19 cellular contexts compared by ENCODE assay signal in the genomic region with DNA sequence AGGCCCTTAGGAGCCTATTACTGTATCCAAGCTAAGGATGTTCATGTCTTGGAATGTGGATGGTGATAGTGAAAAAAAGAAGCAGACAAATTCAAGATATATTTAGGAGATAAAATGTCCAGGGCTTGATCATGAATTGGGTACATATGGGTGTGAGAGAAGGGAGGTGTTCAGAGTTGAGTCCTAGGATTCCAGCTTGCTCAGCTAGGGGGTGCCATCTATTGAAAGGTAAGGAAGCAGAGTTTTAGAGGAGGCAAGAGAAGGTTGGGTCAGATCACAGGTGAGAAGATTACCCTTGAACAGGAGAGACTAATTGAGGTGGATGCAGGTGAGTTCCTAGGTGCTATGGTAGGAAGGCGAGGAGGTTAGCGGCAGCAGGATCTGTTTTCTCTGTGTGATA.
A peak's percentile ranks its signal among the peaks of the same experiment; 100 is the strongest.
DNase-seq lines count a peak whose midpoint lies in the region; ATAC-seq, FAIRE-seq and TF ChIP-seq lines count a peak whose summit lies in the region.
"Had no signal": no experiment of that assay in that cellular context is flagged by ENCODE, and none has a peak within 500 bp of the region (broad histone marks: within the 10 kb centered on the region; RNA-seq: fewer than 3 reads in every experiment).

No MANE protein-coding gene starts in this region.

- H3K9me3 ChIP-seq in OCI-LY3 (ENCODE audit: insufficient read depth, low read length), result no peaks in the 10 kb centered on the region
- H3K9me3 ChIP-seq: SK-N-SH had no signal

- H4K20me1 ChIP-seq in GM23338 (replicated peaks; ENCODE audit: insufficient read depth), result no peaks in the 10 kb centered on the region
- peaks cover 32% of the 10 kb centered on the region for H4K20me1 ChIP-seq in OCI-LY3 (ENCODE audit: insufficient read depth, low read length)

- H3K4me2 ChIP-seq in GM23338 (no peak overlapping the region), OCI-LY3 (ENCODE audit: low read length) (no peak overlapping the region)
- H3K4me2 ChIP-seq: SK-N-SH had no signal

- no peak overlapping the region for H3K27ac ChIP-seq in GM23338 (ENCODE audit: low read depth)
- no peak overlapping the region for H3K27ac ChIP-seq in OCI-LY3 (ENCODE audit: low read length)
- no peak overlapping the region for H3K27ac ChIP-seq in foreskin keratinocyte

- 0 out of 2 replicates have a peak, but pooled peaks cover 3% of the 10 kb centered on the region for H3F3A ChIP-seq in GM23338 (replicated peaks; ENCODE audit: low read depth)

- peaks cover 31% of the 10 kb centered on the region for H3K4me1 Mint-ChIP-seq in GM23338

- no peaks in the 10 kb centered on the region for H3K36me3 Mint-ChIP-seq in GM23338 (ENCODE audit: low read depth)
- H3K36me3 Mint-ChIP-seq: CD8-positive, alpha-beta T cell; IgD-negative memory B cell had no signal

- H3K9me2 ChIP-seq in GM23338 (ENCODE audit: insufficient read depth), result no peaks in the 10 kb centered on the region
- H3K9me2 ChIP-seq: SK-N-SH had no signal

- H3K79me2 ChIP-seq in GM23338 (replicated peaks; ENCODE audit: insufficient read depth) (no peaks in the 10 kb centered on the region), OCI-LY3 (ENCODE audit: low read length) (peaks cover 5% of the 10 kb centered on the region; the same call in 1 of the 2 replicates)

- ATAC-seq in GM23338 (no peak), foreskin keratinocyte (no peak)
- ATAC-seq: CD8-positive, alpha-beta T cell; Panc1; Right ventricle myocardium inferior had no signal

- in situ Hi-C loops in G401 (cut with HindIII; ENCODE audit: low sequenced_read_pairs), result no loop called here

- TF ChIP-seq CTCF in GM23338 (conservative IDR thresholded peaks at IDR 0.05; ENCODE audit: low read depth in 2 of 2) (peak; percentile 24 to 50; a peak in 3 of 4 replicates), OCI-LY3 (IDR thresholded peaks at IDR 0.05; ENCODE audit: low read depth, low read length) (peak; percentile 34; the same call in 1 of the 2 replicates), foreskin keratinocyte (conservative IDR thresholded peaks at IDR 0.05) (peak; percentile 23)

- DNase-seq in G401 (ENCODE audit: low spot score) (peak; percentile 33), GM23338 (ENCODE audit: low spot score) (peak; percentile 32), foreskin keratinocyte (no peak), DMS153 (lab: John Stamatoyannopoulos, UW) (no peak), GM12891 (ENCODE audit: insufficient read length, low spot score) (no peak), HTR-8/SVneo (ENCODE audit: insufficient read length, low spot score) (no peak)
- DNase-seq: CD8-positive, alpha-beta T cell; EL; NCI-H1436 treated with DMSO at 0.1 percent for 48 hours; NCI-H2081; NCI-H524; NK-92 treated with Interleukin-12 subunit alpha and Interleukin-12 subunit beta, amount 100 ng/mL, for 24 hours; SK-N-SH; T-helper 1 cell had no signal

- H3K4me3 ChIP-seq in GM23338, result no peak overlapping the region
- H3K4me3 ChIP-seq in OCI-LY3 (ENCODE audit: low read length), result no peak overlapping the region

- no peak for FAIRE-seq in GM12891 (lab: Jason Lieb, UNC)
- no peak for FAIRE-seq in HTR-8/SVneo (lab: Jason Lieb, UNC)
- FAIRE-seq: H54 had no signal

- H3K36me3 ChIP-seq in GM23338 (ENCODE audit: insufficient read depth), result no peaks in the 10 kb centered on the region
- H3K36me3 ChIP-seq in OCI-LY3 (replicated peaks; ENCODE audit: low read depth, low read length), result no peaks in the 10 kb centered on the region

- no peak for TF ChIP-seq POLR2A in GM12891 (IDR thresholded peaks at IDR 0.05; ENCODE audit: low read depth, low read length)

- H3K27me3 Mint-ChIP-seq in GM23338 (ENCODE audit: insufficient read depth, low read depth, poor library complexity), result peaks cover 2% of the 10 kb centered on the region

- no peaks in the 10 kb centered on the region for H3K9me3 Mint-ChIP-seq in GM23338
- H3K9me3 Mint-ChIP-seq: CD8-positive, alpha-beta T cell; IgD-negative memory B cell had no signal

- H3K27me3 ChIP-seq in GM23338 (ENCODE audit: insufficient read depth) (no peaks in the 10 kb centered on the region), OCI-LY3 (ENCODE audit: low read depth, low read length) (peaks cover 34% of the 10 kb centered on the region), foreskin keratinocyte (peaks cover 8% of the 10 kb centered on the region)

- no peak overlapping the region for H3K9ac ChIP-seq in OCI-LY3 (ENCODE audit: low read length)
- H3K9ac ChIP-seq: SK-N-SH had no signal

- H3K4me3 Mint-ChIP-seq in GM23338, result no peak overlapping the region
- H3K4me3 Mint-ChIP-seq: CD8-positive, alpha-beta T cell; IgD-negative memory B cell had no signal

- H2AFZ ChIP-seq in GM23338 (no peak overlapping the region), OCI-LY3 (ENCODE audit: low read depth, low read length) (no peak overlapping the region)

- peaks cover 22% of the 10 kb centered on the region for H3K4me1 ChIP-seq in GM23338 (ENCODE audit: insufficient read depth)
- no peaks in the 10 kb centered on the region for H3K4me1 ChIP-seq in OCI-LY3 (ENCODE audit: low read length)
- H3K4me1 ChIP-seq in foreskin keratinocyte, result no peaks in the 10 kb centered on the region

- no peak overlapping the region for H3K27ac Mint-ChIP-seq in GM23338
- H3K27ac Mint-ChIP-seq: CD8-positive, alpha-beta T cell; IgD-negative memory B cell had no signal

TF ChIP-seq in GM23338, 12 proteins besides CTCF, POLR2A, EP300 and RAD21 (continues in another document):
- no peak for TF ChIP-seq STAT1 (IDR thresholded peaks at IDR 0.05; ENCODE audit: unreplicated experiment)

TF ChIP-seq in GM12891, 5 proteins besides CTCF, POLR2A, EP300 and RAD21:
- TF ChIP-seq POLR2AphosphoS5 (IDR thresholded peaks at IDR 0.05; ENCODE audit: low read depth, low read length) (no peak), PAX5 (IDR thresholded peaks at IDR 0.05; ENCODE audit: insufficient read depth, low read length, severe bottlenecking) (no peak)

Comparison
In these comparisons a context has a peak if more than half of its experiments do, and no peak if none do; other contexts are left out.
1. DNase-seq: peak in G401 (single experiment) and GM23338 (single experiment); none in foreskin keratinocyte (0 of 2), DMS153 (single experiment), GM12891 (single experiment) and HTR-8/SVneo (single experiment).
2. Peak in every context shown above with its lines, with median percentiles within 50 percentile points of each other: CTCF ChIP-seq.